20 cellular contexts compared by ENCODE assay signal in genomic region chrX:2220829-2221567, GRCh38.
DNase-seq lines count a peak whose midpoint lies in the region; ATAC-seq, FAIRE-seq and TF ChIP-seq lines count a peak whose summit lies in the region.
"Had no signal": no experiment of that assay in that cellular context is flagged by ENCODE, and none has a peak within 500 bp of the region (broad histone marks: within the 10 kb centered on the region; RNA-seq: fewer than 3 reads in every experiment).

No MANE protein-coding gene starts in this region.

- no peaks in the 10 kb centered on the region for H3K4me1 ChIP-seq in GM12878 (ENCODE audit: control insufficient read depth, insufficient read depth, low read length)

- no peak for TF ChIP-seq EP300 in GM12878 (IDR thresholded peaks at IDR 0.05; ENCODE audit: borderline replicate concordance in 1 of 2, control insufficient read depth in 1 of 2, low read depth in 2 of 2, low read length in 2 of 2)

- intact Hi-C loops in GM12878 (cut with micrococcal nuclease; ENCODE audit: unreplicated experiment) (no loop called here), lower leg skin (cut with DNase I; ENCODE audit: low total_unique reads) (no loop called here)

- no peaks in the 10 kb centered on the region for H3K27me3 ChIP-seq in GM12878 (replicated peaks in 1 of 2; ENCODE audit: control insufficient read depth in 2 of 2, insufficient read depth in 2 of 2, low read length in 1 of 2)

- no peak overlapping the region for H3K9ac ChIP-seq in GM12878 (ENCODE audit: control insufficient read depth, insufficient read depth, low read length)

- POLR2A ChIA-PET in GM12878 (lab: Charles Lee), result no interaction called here

- TF ChIP-seq CTCF in GM12878 (IDR thresholded peaks at IDR 0.05 in 2 of 3, conservative IDR thresholded peaks at IDR 0.05 in 1 of 3; ENCODE audit: control insufficient read depth in 2 of 3, extremely low read depth in 1 of 3, insufficient read depth in 1 of 3, low read depth in 3 of 3, low read length in 3 of 3) (no peak), lower leg skin (IDR thresholded peaks at IDR 0.05) (no peak)

- H3K9me3 ChIP-seq in GM12878 (replicated peaks; ENCODE audit: control insufficient read depth, insufficient read depth, low read length), result peaks cover 29% of the 10 kb centered on the region; the same call in 2 of the 3 replicates

- CTCF ChIA-PET in GM12878 (lab: Yijun Ruan, JAX), result no interaction called here

- no TSS peak for BruUV-seq in GM12878 (replicated peaks; lab: Mats Ljungman, UMichigan)

- H3K4me1 Mint-ChIP-seq in activated T-helper 17 cell treated with anti-CD3 and anti-CD28 coated beads, Interleukin-2, amount 50 U/mL, for 72 hours, result peaks cover 12% of the 10 kb centered on the region
- H3K4me1 Mint-ChIP-seq: GM23338 had no signal

- peaks cover 49% of the 10 kb centered on the region for H3K36me3 Mint-ChIP-seq in activated T-helper 17 cell treated with anti-CD3 and anti-CD28 coated beads, Interleukin-2, amount 50 U/mL, for 72 hours (ENCODE audit: low read depth)

- 52% methylated on average over 12 of the region's 12 CpGs for WGBS in GM12878 (ENCODE audit: insufficient coverage, insufficient replicate concordance, low lambda C conversion rate, missing lambda C conversion rate)
- WGBS in lower leg skin, 2 donors, result 86 to 95% methylated on average over 12 of the region's 12 CpGs

- no peak for FAIRE-seq in GM12878 (lab: Jason Lieb, UNC)

- H3K79me2 ChIP-seq in GM12878 (ENCODE audit: control insufficient read depth, insufficient read depth, low read length), result no peaks in the 10 kb centered on the region

- H3K4me2 ChIP-seq in GM12878 (ENCODE audit: control insufficient read depth, insufficient read depth), result no peak overlapping the region
- H3K4me2 ChIP-seq: GM23338 had no signal

- H3K36me3 ChIP-seq in GM12878 (ENCODE audit: control insufficient read depth in 2 of 2, insufficient read depth in 2 of 2, low read length in 1 of 2), result no peaks in the 10 kb centered on the region

- DNase-seq in GM12878 (ENCODE audit: low read depth, low spot score), result no peak
- no peak for DNase-seq in activated CD4-positive, alpha-beta T cell treated with anti-CD3 and anti-CD28 coated beads, Interleukin-2, amount 50 U/mL, for 1 hour
- DNase-seq in lower leg skin (ENCODE audit: low spot score in 2 of 2), result no peak
- DNase-seq: ACHN; C1 segment of cervical spinal cord; CD8-positive, alpha-beta memory T cell; HCEC 1CT; MM.1S; NCI-H1092 treated with DMSO at 0.1 percent for 48 hours; NCI-H146; NCI-H2081 treated with DMSO at 0.1 percent for 48 hours; NCI-H510A; NCI-H774; OCI-M1; Right ventricle myocardium superior had no signal

- no peak for TF ChIP-seq RAD21 in GM12878 (IDR thresholded peaks at IDR 0.05; ENCODE audit: insufficient read depth, low read depth, low read length)

- no peak overlapping the region for H3K27ac ChIP-seq in GM12878 (ENCODE audit: control insufficient read depth, insufficient read depth)

- RAD21 ChIA-PET in GM12878 (lab: Charles Lee; ENCODE audit: unreplicated experiment), result no interaction called here

- no peaks in the 10 kb centered on the region for H3K27me3 Mint-ChIP-seq in activated T-helper 17 cell treated with anti-CD3 and anti-CD28 coated beads, Interleukin-2, amount 50 U/mL, for 72 hours
- H3K27me3 Mint-ChIP-seq: CD8-positive, alpha-beta memory T cell had no signal

- in situ Hi-C loops in GM12878 (cut with MboI), result no loop called here

- no peaks in the 10 kb centered on the region for H4K20me1 ChIP-seq in GM12878 (ENCODE audit: control insufficient read depth, insufficient read depth)

- no peak overlapping the region for H2AFZ ChIP-seq in GM12878 (ENCODE audit: control insufficient read depth, low read depth, low read length)
- H2AFZ ChIP-seq: GM23338 had no signal

- H3K4me3 ChIP-seq in GM12878 (no peak overlapping the region), lower leg skin (ENCODE audit: low read depth, poor library complexity, severe bottlenecking) (no peak overlapping the region)
- H3K4me3 ChIP-seq: GM23338 had no signal

- ATAC-seq in GM19395 (IDR thresholded peaks at IDR 0.05; ENCODE audit: unreplicated experiment) (peak; percentile 80), HG02763 (IDR thresholded peaks at IDR 0.05; ENCODE audit: unreplicated experiment) (peak; percentile 75), GM12878 (no peak; the same call in 2 of the 3 replicates), HG03378 (IDR thresholded peaks at IDR 0.05; ENCODE audit: unreplicated experiment) (no peak)
- ATAC-seq in activated T-helper 17 cell treated with anti-CD3 and anti-CD28 coated beads, Interleukin-2, amount 50 U/mL, for 72 hours (replicated peaks), result no peak
- ATAC-seq: GM23338 had no signal

- SMC1A ChIA-PET in GM12878 (lab: Charles Lee; ENCODE audit: uncharacterized antibody, unreplicated experiment), result no interaction called here

- peaks cover 43% of the 10 kb centered on the region for H3K9me3 Mint-ChIP-seq in activated T-helper 17 cell treated with anti-CD3 and anti-CD28 coated beads, Interleukin-2, amount 50 U/mL, for 72 hours

- no peak overlapping the region for H3K4me3 Mint-ChIP-seq in activated T-helper 17 cell treated with anti-CD3 and anti-CD28 coated beads, Interleukin-2, amount 50 U/mL, for 72 hours
- H3K4me3 Mint-ChIP-seq: CD8-positive, alpha-beta memory T cell; GM23338 had no signal

- TF ChIP-seq POLR2A in GM12878 (IDR thresholded peaks at IDR 0.05; ENCODE audit: low read depth, low read length) (no peak), lower leg skin (IDR thresholded peaks at IDR 0.05) (no peak)

- no peak overlapping the region for H3K27ac Mint-ChIP-seq in activated T-helper 17 cell treated with anti-CD3 and anti-CD28 coated beads, Interleukin-2, amount 50 U/mL, for 72 hours
- H3K27ac Mint-ChIP-seq: GM23338 had no signal

TF ChIP-seq in GM12878, 131 proteins besides CTCF, POLR2A, EP300 and RAD21:
- no peak for TF ChIP-seq MLLT1 (IDR thresholded peaks at IDR 0.05)
- TF ChIP-seq ELK1 (IDR thresholded peaks at IDR 0.05; ENCODE audit: low read depth, low read length), result no peak
- no peak for TF ChIP-seq SMAD1 (IDR thresholded peaks at IDR 0.05; ENCODE audit: low read depth, partially characterized antibody)
- peak; percentile 69 for TF ChIP-seq RUNX3 (IDR thresholded peaks at IDR 0.05; ENCODE audit: low read length)
- TF ChIP-seq BCL11A (IDR thresholded peaks at IDR 0.05; ENCODE audit: low read depth, low read length), result 0 out of 2 replicates have a peak, but pooled peaks have one; percentile 20
- TF ChIP-seq POU2F2 (IDR thresholded peaks at IDR 0.05; ENCODE audit: borderline replicate concordance, low read depth, low read length), result 0 out of 3 replicates have a peak, but pooled peaks have one; percentile 25
- TF ChIP-seq HDAC2 (IDR thresholded peaks at IDR 0.05), result no peak
- peak; percentile 85 for TF ChIP-seq TCF12 (IDR thresholded peaks at IDR 0.05; ENCODE audit: low read depth, low read length)
- TF ChIP-seq PAX5 (IDR thresholded peaks at IDR 0.05; ENCODE audit: borderline replicate concordance, low read depth, low read length), result peak; percentile 46; the same call in 1 of the 2 replicates
- TF ChIP-seq IRF4 (IDR thresholded peaks at IDR 0.05; ENCODE audit: low read depth, low read length), result peak; percentile 71; the same call in 1 of the 2 replicates

Comparison
In these comparisons a context has a peak if more than half of its experiments do, and no peak if none do; other contexts are left out.
1. ATAC-seq: peak in GM19395 (single experiment) and HG02763 (single experiment); none in GM12878 (single experiment), activated T-helper 17 cell treated with anti-CD3 and anti-CD28 coated beads, Interleukin-2, amount 50 U/mL, for 72 hours (single experiment) and HG03378 (single experiment).